ENCODE assay signal across 26 cellular contexts in the genomic region with DNA sequence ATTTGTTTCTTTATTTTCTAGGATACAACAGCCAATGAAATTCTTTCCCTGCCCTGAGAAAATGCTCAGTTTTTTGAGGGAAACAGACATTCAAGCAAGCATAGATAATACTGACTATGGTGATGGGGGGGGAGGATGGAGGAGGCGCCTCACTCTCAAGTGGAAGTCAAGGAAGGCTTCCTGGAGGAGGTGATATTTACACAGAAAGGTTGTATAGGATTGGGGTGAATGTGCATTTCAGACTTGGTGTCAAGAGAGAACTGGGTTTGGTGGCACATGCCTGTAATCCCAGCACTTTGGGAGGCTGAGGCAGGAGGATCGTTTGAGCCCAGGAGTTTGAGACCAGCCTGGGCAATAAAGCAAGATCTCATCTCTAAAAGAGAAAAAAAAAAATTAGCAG. TPM values are rescaled to one million over a fixed set of nuclear protein-coding genes. Genes with fewer than 3 reads are reported as not detected.
DNase-seq lines count a peak whose midpoint lies in the region; ATAC-seq, FAIRE-seq and TF ChIP-seq lines count a peak whose summit lies in the region.
"Had no signal": no experiment of that assay in that cellular context is flagged by ENCODE, and none has a peak within 500 bp of the region (broad histone marks: within the 10 kb centered on the region; RNA-seq: fewer than 3 reads in every experiment).

No MANE protein-coding gene starts in this region.

- peaks cover 15% of the 10 kb centered on the region for H3K27me3 Mint-ChIP-seq in CD4-positive, CD25-positive, alpha-beta regulatory T cell
- peaks cover 8% of the 10 kb centered on the region for H3K27me3 Mint-ChIP-seq in endothelial cell (ENCODE audit: unreplicated experiment)
- H3K27me3 Mint-ChIP-seq in naive thymus-derived CD4-positive, alpha-beta T cell: peaks cover 0 to 10% (median 0%) of the 10 kb centered on the region in 5 donors
- H3K27me3 Mint-ChIP-seq: CD4-positive, alpha-beta T cell had no signal

- no peaks in the 10 kb centered on the region for H3K9me1 ChIP-seq in K562 (ENCODE audit: control insufficient read depth, insufficient read depth, low read length)

- peaks cover 0 to 3% (median 0%) of the 10 kb centered on the region in 7 donors for H3K9me3 Mint-ChIP-seq in CD4-positive, CD25-positive, alpha-beta regulatory T cell
- H3K9me3 Mint-ChIP-seq in endothelial cell (ENCODE audit: unreplicated experiment): peaks cover 53% of the 10 kb centered on the region
- H3K9me3 Mint-ChIP-seq in naive thymus-derived CD4-positive, alpha-beta T cell: peaks cover 0 to 14% (median 0%) of the 10 kb centered on the region in 11 donors
- H3K9me3 Mint-ChIP-seq: CD4-positive, alpha-beta T cell had no signal

- no peak for FAIRE-seq in K562 (lab: Jason Lieb, UNC)
- FAIRE-seq: A204.1, GM12891, GM19239 had no signal

- H3K4me1 ChIP-seq in CD4-positive, CD25-positive, alpha-beta regulatory T cell (ENCODE audit: control insufficient read depth, insufficient read depth, low read length, poor library complexity, severe bottlenecking): no peaks in the 10 kb centered on the region
- H3K4me1 ChIP-seq in K562 (replicated peaks in 1 of 2; ENCODE audit: control insufficient read depth in 2 of 2, insufficient read depth in 2 of 2, low read length in 2 of 2): no peaks in the 10 kb centered on the region; a peak in 1 of 5 replicates
- H3K4me1 ChIP-seq in naive thymus-derived CD4-positive, alpha-beta T cell (ENCODE audit: control insufficient read depth in 2 of 2, insufficient read depth in 2 of 2, low read length in 2 of 2): peaks cover 0 to 13% of the 10 kb centered on the region in 2 donors

- H2AFZ ChIP-seq in K562 (ENCODE audit: low read depth, low read length): no peak overlapping the region

- ATAC-seq in CD4-positive, CD25-positive, alpha-beta regulatory T cell (ENCODE audit: low read depth in 2 of 2): no peak
- ATAC-seq in K562 (no peak), HG02970 (IDR thresholded peaks at IDR 0.05; ENCODE audit: low FRiP score, unreplicated experiment) (no peak)
- no peak for ATAC-seq in naive thymus-derived CD4-positive, alpha-beta T cell

- no peak overlapping the region for H3K4me3 Mint-ChIP-seq in CD4-positive, CD25-positive, alpha-beta regulatory T cell
- H3K4me3 Mint-ChIP-seq in endothelial cell (ENCODE audit: unreplicated experiment): peak overlapping the region; percentile 44
- H3K4me3 Mint-ChIP-seq in naive thymus-derived CD4-positive, alpha-beta T cell: peak overlapping the region in 1 of 10 donors; percentile 28
- H3K4me3 Mint-ChIP-seq: B cell; CD4-positive, alpha-beta T cell; CD8-positive, alpha-beta memory T cell had no signal

- POLR2A ChIA-PET in K562 (lab: Yijun Ruan, JAX): no interaction called here
- POLR2A ChIA-PET in naive thymus-derived CD4-positive, alpha-beta T cell (lab: Charles Lee): interaction anchor here (0.5 to 2.7 kb wide), 4 partner anchors 12 to 830 kb away, joined by 3 to 15 read pairs (median 4); partner anchors contain the start of gene ADGRE1

- no peak overlapping the region for H3K27ac ChIP-seq in CD4-positive, CD25-positive, alpha-beta regulatory T cell (ENCODE audit: insufficient read depth, low read length, poor library complexity, severe bottlenecking)
- no peak overlapping the region for H3K27ac ChIP-seq in K562 (ENCODE audit: extremely low read depth, low read depth, low read length)
- H3K27ac ChIP-seq in naive thymus-derived CD4-positive, alpha-beta T cell (ENCODE audit: low read depth, low read length): no peak overlapping the region
- H3K27ac ChIP-seq: C4-2B had no signal

- no peaks in the 10 kb centered on the region for H3K36me3 ChIP-seq in CD4-positive, CD25-positive, alpha-beta regulatory T cell (ENCODE audit: control insufficient read depth, insufficient read depth, low read length)
- no peaks in the 10 kb centered on the region for H3K36me3 ChIP-seq in K562 (ENCODE audit: control insufficient read depth, insufficient read depth, low read length)
- no peaks in the 10 kb centered on the region for H3K36me3 ChIP-seq in naive thymus-derived CD4-positive, alpha-beta T cell (ENCODE audit: control insufficient read depth in 2 of 3, insufficient read depth in 3 of 3, low read length in 3 of 3)
- H3K36me3 ChIP-seq: BLaER1 treated with 17β-estradiol and CSF1 and Interleukin-3, amounts not matched to agents 10 nM and 100 nM had no signal

- H4K20me1 ChIP-seq in K562 (replicated peaks; ENCODE audit: control insufficient read depth, insufficient read depth, low read length): no peaks in the 10 kb centered on the region
- H4K20me1 ChIP-seq: BLaER1 treated with 17β-estradiol and CSF1 and Interleukin-3, amounts not matched to agents 10 nM and 100 nM had no signal

- CTCF ChIA-PET in K562 (lab: Yijun Ruan, JAX; ENCODE audit: low intra/inter-chr PET ratio): interaction anchor here (0.6 kb wide), 1 partner anchor 575 kb away, joined by 4 read pairs; no protein-coding TSS in a partner anchor
- CTCF ChIA-PET in naive thymus-derived CD4-positive, alpha-beta T cell (lab: Charles Lee): interaction anchor here (1.0 to 1.8 kb wide), 2 partner anchors 10 to 15 kb away, joined by 4 read pairs; no protein-coding TSS in a partner anchor

- WGBS in K562 (ENCODE audit: insufficient coverage, low coverage, missing lambda C conversion rate): 0% methylated on average over 2 of the region's 2 CpGs

- no peaks in the 10 kb centered on the region for H3K79me2 ChIP-seq in K562 (ENCODE audit: control insufficient read depth, insufficient read depth, low read length)

- TF ChIP-seq RAD21 in K562 (CRISPR knock-in tag; conservative IDR thresholded peaks at IDR 0.05 in 1 of 2, IDR thresholded peaks at IDR 0.05 in 1 of 2): no peak

- TF ChIP-seq EP300 in K562 (IDR thresholded peaks at IDR 0.05; ENCODE audit: low read length): no peak

- BruUV-seq in K562 (replicated peaks; lab: Mats Ljungman, UMichigan): no TSS peak

- no peak overlapping the region for H3K4me3 ChIP-seq in CD4-positive, CD25-positive, alpha-beta regulatory T cell (ENCODE audit: low read depth, low read length)
- H3K4me3 ChIP-seq in K562: no peak overlapping the region
- H3K4me3 ChIP-seq in naive thymus-derived CD4-positive, alpha-beta T cell (ENCODE audit: low read length): no peak overlapping the region
- H3K4me3 ChIP-seq: BLaER1 treated with 17β-estradiol and CSF1 and Interleukin-3, amounts not matched to agents 10 nM and 100 nM had no signal

- peak overlapping the region in 2 of 3 donors; percentile 47 to 79 for H3K27ac Mint-ChIP-seq in CD4-positive, CD25-positive, alpha-beta regulatory T cell
- H3K27ac Mint-ChIP-seq in endothelial cell (ENCODE audit: unreplicated experiment): no peak overlapping the region
- peak overlapping the region in 4 of 9 donors; percentile 12 to 73 (median 40) for H3K27ac Mint-ChIP-seq in naive thymus-derived CD4-positive, alpha-beta T cell
- H3K27ac Mint-ChIP-seq: B cell; CD4-positive, alpha-beta T cell had no signal

- no peaks in the 10 kb centered on the region for H3K9me3 ChIP-seq in CD4-positive, CD25-positive, alpha-beta regulatory T cell (ENCODE audit: control insufficient read depth in 2 of 2, low read length in 2 of 2)
- H3K9me3 ChIP-seq in K562 (replicated peaks; ENCODE audit: control insufficient read depth, insufficient read depth, low read depth, low read length): no peaks in the 10 kb centered on the region
- no peaks in the 10 kb centered on the region for H3K9me3 ChIP-seq in naive thymus-derived CD4-positive, alpha-beta T cell (ENCODE audit: control insufficient read depth in 2 of 3, low read length in 3 of 3)

- no peak for TF ChIP-seq POLR2A in K562 (conservative IDR thresholded peaks at IDR 0.05)

- no peak for DNase-seq in CD4-positive, CD25-positive, alpha-beta regulatory T cell
- DNase-seq in K562 (ENCODE audit: extremely low read depth in 1 of 4, low spot score in 3 of 4) (no peak), endothelial cell (ENCODE audit: low spot score) (no peak), GM03348 (ENCODE audit: low spot score) (no peak)
- no peak for DNase-seq in naive thymus-derived CD4-positive, alpha-beta T cell
- DNase-seq: 8988T; AML-193; CD4-positive, alpha-beta T cell; CD8-positive, alpha-beta memory T cell; COR-L47; DMS 273 treated with DMSO at 0.1 percent for 48 hours; DMS153; DMS53; DMS79; DND-41; EL; GDM1 had no signal

- intact Hi-C loops in K562 (cut with micrococcal nuclease): no loop called here
- intact Hi-C loops in naive thymus-derived CD4-positive, alpha-beta T cell (cut with micrococcal nuclease): loop anchor here in 1 of 2 donors (2.0 kb wide), 1 partner anchor 16 kb away; no protein-coding TSS in a partner anchor

- no peaks in the 10 kb centered on the region for H3K36me3 Mint-ChIP-seq in CD4-positive, CD25-positive, alpha-beta regulatory T cell
- peaks cover 21% of the 10 kb centered on the region for H3K36me3 Mint-ChIP-seq in endothelial cell (ENCODE audit: low read depth, unreplicated experiment)
- H3K36me3 Mint-ChIP-seq in naive thymus-derived CD4-positive, alpha-beta T cell: peaks cover 0 to 4% (median 0%) of the 10 kb centered on the region in 5 donors

- H3K4me1 Mint-ChIP-seq in CD4-positive, CD25-positive, alpha-beta regulatory T cell: peaks cover 0 to 5% (median under 1%) of the 10 kb centered on the region in 4 donors
- H3K4me1 Mint-ChIP-seq in endothelial cell (ENCODE audit: unreplicated experiment): no peaks in the 10 kb centered on the region
- H3K4me1 Mint-ChIP-seq in naive thymus-derived CD4-positive, alpha-beta T cell: peaks cover 6 to 45% (median 21%) of the 10 kb centered on the region in 7 donors
- H3K4me1 Mint-ChIP-seq: B cell had no signal

- in situ Hi-C loops in K562 (cut with MboI): no loop called here

- H3K4me2 ChIP-seq in K562 (ENCODE audit: insufficient read depth, low read length): no peak overlapping the region

- TF ChIP-seq CTCF in K562 (IDR thresholded peaks at IDR 0.05 in 2 of 3, conservative IDR thresholded peaks at IDR 0.05 in 1 of 3; ENCODE audit: insufficient read depth in 2 of 3, low read depth in 1 of 3, low read length in 3 of 3) (no peak), endothelial cell (IDR thresholded peaks at IDR 0.05; ENCODE audit: unreplicated experiment) (no peak)

- H3K9ac ChIP-seq in K562 (ENCODE audit: insufficient read depth in 1 of 2, low read depth in 2 of 2, low read length in 2 of 2): no peak overlapping the region
- H3K9ac ChIP-seq: BLaER1 treated with 17β-estradiol and CSF1 and Interleukin-3, amounts not matched to agents 10 nM and 100 nM had no signal

- no peaks in the 10 kb centered on the region for H3K27me3 ChIP-seq in CD4-positive, CD25-positive, alpha-beta regulatory T cell (ENCODE audit: control insufficient read depth, insufficient read depth, low read length)
- H3K27me3 ChIP-seq in K562 (ENCODE audit: control insufficient read depth in 2 of 2, insufficient read depth in 2 of 2, low read length in 2 of 2): peaks cover 4 to 36% of the 10 kb centered on the region in 2 experiments; a peak in 3 of 5 replicates
- no peaks in the 10 kb centered on the region for H3K27me3 ChIP-seq in naive thymus-derived CD4-positive, alpha-beta T cell (ENCODE audit: control insufficient read depth in 2 of 2, insufficient read depth in 2 of 2, low read length in 2 of 2)
- H3K27me3 ChIP-seq: BLaER1 treated with 17β-estradiol and CSF1 and Interleukin-3, amounts not matched to agents 10 nM and 100 nM had no signal

RNA-seq across cellular contexts. Expression of gene ADGRE1, which starts 12.2 kb away (rescaled TPM):
- 2.4 TPM for total RNA-seq in CD4-positive, CD25-positive, alpha-beta regulatory T cell
- 1 to 10 TPM in 3 of 4 donors, under 1 TPM in 1; 0.92 to 2.0 (median 1.2) TPM for polyA plus RNA-seq in CD4-positive, CD25-positive, alpha-beta regulatory T cell
- total RNA-seq in K562 (2011; cell fraction: chromatin; rRNA removed; ENCODE audit: low replicate concordance): not detected in 2 replicates
- not detected in 2 replicates for total RNA-seq in K562 (2011; cell fraction: nucleolus; rRNA removed)
- total RNA-seq in K562 (2011; cell fraction: nucleoplasm; rRNA removed): not detected in 2 replicates
- total RNA-seq in K562 (2014; rRNA removed) (0.08 and 0.09 TPM in 2 replicates), K562 (2014; rRNA removed; fragmentation: Illumina TruSeq; extraction: Trizol) (0.22 and 0.45 TPM in 2 replicates), K562 (2015; rRNA removed; fragmentation: Illumina TruSeq; extraction: Trizol) (0.25 and 0.26 TPM in 2 replicates), K562 (2021) (0.07 and 0.49 TPM in 2 replicates), endothelial cell (ENCODE audit: unreplicated experiment) (not detected)
- polyA plus RNA-seq in K562 (2011; rRNA removed) (0.19 and 0.25 TPM in 2 replicates), K562 (2014; fragmentation: Illumina TruSeq; extraction: Trizol) (0.25 and 0.30 TPM in 2 replicates), K562 (2014; fragmentation: Nextera tagmentation; extraction: Ambion mirVana) (under 1 TPM in 1 of 2 experiments, not detected in 1; 0.28 TPM), K562 (2014; rRNA removed) (0.24 and 0.31 TPM in 2 replicates)
- 0.03 TPM in 2 replicates for polyA plus RNA-seq in K562 (2011; cell fraction: cytosol; rRNA removed)
- polyA plus RNA-seq in K562 (2011; cell fraction: nucleus; rRNA removed): 0.06 TPM in 1 of 2 replicates, not detected in the other
- 0.09 and 1.4 TPM in 2 replicates for polyA plus RNA-seq in K562 (2012)
- polyA minus RNA-seq in K562 (2011; rRNA and poly(A)+ RNA removed): 0.28 TPM in 1 of 2 replicates, not detected in the other
- polyA minus RNA-seq in K562 (2011; cell fraction: cytosol; rRNA and poly(A)+ RNA removed): not detected in 2 replicates
- polyA minus RNA-seq in K562 (2011; cell fraction: nucleus; rRNA and poly(A)+ RNA removed): not detected in 2 replicates
- total RNA-seq in naive thymus-derived CD4-positive, alpha-beta T cell: 10 to 100 TPM in 2 of 5 experiments, 1 to 10 TPM in 3; 7.1 to 31.7 (median 9.1) TPM
- 10 to 100 TPM in 1 of 2 donors, 1 to 10 TPM in 1; 4.2 to 14.3 TPM for polyA plus RNA-seq in naive thymus-derived CD4-positive, alpha-beta T cell
- total RNA-seq: B cell, G401 had no signal
- polyA plus RNA-seq: BJ had no signal
